ENCODE assay signal across 14 cellular contexts in the genomic region with DNA sequence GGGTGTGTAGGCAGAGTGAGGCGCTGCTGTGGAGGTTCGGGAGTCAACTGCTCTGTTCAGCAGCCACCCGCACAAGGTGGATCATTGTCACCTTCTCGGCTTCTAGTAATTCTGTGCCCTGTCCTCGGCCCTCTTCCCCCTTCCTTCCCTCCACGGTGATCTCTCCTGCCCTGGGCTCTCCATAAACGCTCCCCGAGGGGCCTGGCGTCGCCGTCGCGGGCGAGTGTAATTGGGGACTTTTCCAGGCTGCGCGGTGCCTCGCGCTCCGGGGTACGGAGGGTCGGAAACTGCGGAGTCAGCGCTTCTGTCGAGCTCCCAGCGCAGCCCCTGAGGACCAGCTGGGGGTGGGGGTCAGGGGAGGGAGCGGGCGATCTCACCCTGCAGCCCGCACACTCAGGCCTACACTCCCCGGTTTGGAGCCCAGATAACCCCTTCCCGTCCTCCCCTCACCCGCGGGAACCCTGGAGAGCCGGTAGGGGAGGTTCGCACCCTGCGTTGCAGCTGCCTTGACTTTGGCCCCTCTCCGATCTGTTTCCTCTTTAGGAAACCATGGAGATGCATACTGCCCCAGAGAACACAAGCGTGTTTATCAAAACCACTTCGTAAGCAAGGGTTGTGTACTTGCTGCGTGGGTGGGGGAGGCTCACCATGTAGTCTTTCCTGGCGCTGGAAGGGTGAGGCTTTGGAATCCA.
DNase-seq lines count a peak whose midpoint lies in the region; ATAC-seq, FAIRE-seq and TF ChIP-seq lines count a peak whose summit lies in the region.
"Had no signal": no experiment of that assay in that cellular context is flagged by ENCODE, and none has a peak within 500 bp of the region (broad histone marks: within the 10 kb centered on the region; RNA-seq: fewer than 3 reads in every experiment).

No MANE protein-coding gene starts in this region.

- H3K9me2 ChIP-seq in OCI-LY7 (ENCODE audit: insufficient read depth, low read length) = no peaks in the 10 kb centered on the region

- H3K36me3 ChIP-seq in cardiac muscle cell (no peaks in the 10 kb centered on the region), endothelial cell of umbilical vein (ENCODE audit: control insufficient read depth in 2 of 2, extremely low read depth in 1 of 2, insufficient read depth in 2 of 2, low read length in 2 of 2) (no peaks in the 10 kb centered on the region), aorta (ENCODE audit: control insufficient read depth in 1 of 2, insufficient read depth in 2 of 2, low read length in 1 of 2) (no peaks in the 10 kb centered on the region), OCI-LY7 (ENCODE audit: insufficient read depth, low read length) (no peaks in the 10 kb centered on the region), MG63 (no peaks in the 10 kb centered on the region)

- no peak overlapping the region for H3K4me2 ChIP-seq in endothelial cell of umbilical vein (ENCODE audit: insufficient read depth, low read length)
- H3K4me2 ChIP-seq in OCI-LY7 (ENCODE audit: low read length) = no peak overlapping the region

- dilution Hi-C loops in endothelial cell of umbilical vein (cut with MboI; ENCODE audit: extremely low pct_ligation_motif_present, low sequenced_read_pairs) = no loop called here

- H3K9me1 ChIP-seq in endothelial cell of umbilical vein (replicated peaks; ENCODE audit: control insufficient read depth, extremely low read depth, insufficient read depth, low read length) = no peaks in the 10 kb centered on the region

- peak; percentile 50 for ATAC-seq in aorta (ENCODE audit: low FRiP score)
- ATAC-seq: stimulated activated memory B cell treated with anti-CD40 and anti-IgM and Interleukin-4, amounts not matched to agents 10 μg/mL and 1 μg/mL and 100 μg/mL, for 72 hours had no signal

- H3K27ac ChIP-seq in cardiac muscle cell (no peak overlapping the region), endothelial cell of umbilical vein (ENCODE audit: insufficient read depth, low read depth, low read length) (no peak overlapping the region), aorta (ENCODE audit: low read depth in 1 of 2, low read length in 2 of 2) (no peak overlapping the region), OCI-LY7 (ENCODE audit: low read depth, low read length, poor library complexity, severe bottlenecking) (no peak overlapping the region)
- H3K27ac ChIP-seq: epithelial cell of prostate, SK-N-MC had no signal

- no peak for FAIRE-seq in endothelial cell of umbilical vein (lab: Jason Lieb, UNC)

- H3K9me3 Mint-ChIP-seq in nephron = no peaks in the 10 kb centered on the region

- POLR2A ChIA-PET in endothelial cell of umbilical vein (lab: Charles Lee) = no interaction called here
- POLR2A ChIA-PET in OCI-LY7 (lab: Charles Lee) = no interaction called here

- intact Hi-C loops in cardiac septum (cut with DNase I) (no loop called here), endothelial cell of umbilical vein (cut with micrococcal nuclease) (no loop called here), aorta (cut with DNase I) (no loop called here), OCI-LY7 (cut with micrococcal nuclease; ENCODE audit: unreplicated experiment) (no loop called here)

- H4K20me1 ChIP-seq in endothelial cell of umbilical vein (replicated peaks; ENCODE audit: control insufficient read depth, extremely low read depth, insufficient read depth, low read length) = no peaks in the 10 kb centered on the region
- no peaks in the 10 kb centered on the region for H4K20me1 ChIP-seq in OCI-LY7 (ENCODE audit: insufficient read depth, low read length)

- peak overlapping the region; percentile 25 to 60 (median 40) for H3K4me3 Mint-ChIP-seq in nephron
- H3K4me3 Mint-ChIP-seq: activated naive CD8-positive, alpha-beta T cell; stimulated activated memory B cell treated with anti-CD40 and anti-IgM and Interleukin-4, amounts not matched to agents 10 μg/mL and 1 μg/mL and 100 μg/mL, for 72 hours had no signal

- H3K4me3 ChIP-seq in cardiac muscle cell = peak overlapping the region; percentile 18
- H3K4me3 ChIP-seq in endothelial cell of umbilical vein (replicated peaks in 1 of 3; ENCODE audit: insufficient read depth in 1 of 3, low read depth in 1 of 3, low read length in 3 of 3) = no peak overlapping the region
- H3K4me3 ChIP-seq in aorta (ENCODE audit: low read length in 2 of 2) = no peak overlapping the region
- H3K4me3 ChIP-seq in OCI-LY7 (ENCODE audit: low read depth, low read length, poor library complexity, severe bottlenecking) = no peak overlapping the region
- H3K4me3 ChIP-seq in MG63 = no peak overlapping the region
- H3K4me3 ChIP-seq: SK-N-MC had no signal

- no peaks in the 10 kb centered on the region for H3K4me1 Mint-ChIP-seq in nephron
- H3K4me1 Mint-ChIP-seq: stimulated activated memory B cell treated with anti-CD40 and anti-IgM and Interleukin-4, amounts not matched to agents 10 μg/mL and 1 μg/mL and 100 μg/mL, for 72 hours had no signal

- H3K27ac Mint-ChIP-seq in nephron = no peak overlapping the region
- H3K27ac Mint-ChIP-seq: activated naive CD8-positive, alpha-beta T cell; stimulated activated memory B cell treated with anti-CD40 and anti-IgM and Interleukin-4, amounts not matched to agents 10 μg/mL and 1 μg/mL and 100 μg/mL, for 72 hours had no signal

- H2AFZ ChIP-seq in endothelial cell of umbilical vein (ENCODE audit: low read depth, low read length) (no peak overlapping the region), OCI-LY7 (ENCODE audit: low read length) (no peak overlapping the region)

- DNase-seq in cardiac muscle cell (ENCODE audit: low read depth in 1 of 2, low spot score in 1 of 2) = peak; percentile 14 to 72
- no peak for DNase-seq in cardiac septum (ENCODE audit: low spot score)
- no peak for DNase-seq in endothelial cell of umbilical vein (ENCODE audit: low read depth, low spot score)
- no peak for DNase-seq in aorta
- DNase-seq in OCI-LY7 (ENCODE audit: low spot score) = no peak
- no peak for DNase-seq in cerebellar nuclear complex (lab: John Stamatoyannopoulos, UW)
- no peak for DNase-seq in MG63
- DNase-seq: activated CD4-positive, alpha-beta T cell treated with anti-CD3 and anti-CD28 coated beads, Interleukin-2, amount 50 U/mL, for 4 hours; NCI-H2227 treated with DMSO at 0.1 percent for 48 hours had no signal

- no peaks in the 10 kb centered on the region for H3K9me3 ChIP-seq in cardiac muscle cell (ENCODE audit: low read depth)
- H3K9me3 ChIP-seq in endothelial cell of umbilical vein (replicated peaks; ENCODE audit: control insufficient read depth, insufficient read depth, low read length) = no peaks in the 10 kb centered on the region
- no peaks in the 10 kb centered on the region for H3K9me3 ChIP-seq in aorta (ENCODE audit: control insufficient read depth, low read length)
- peaks cover 6% of the 10 kb centered on the region for H3K9me3 ChIP-seq in OCI-LY7 (ENCODE audit: low read length)
- H3K9me3 ChIP-seq in MG63 = no peaks in the 10 kb centered on the region

- peaks cover 24% of the 10 kb centered on the region for H3K27me3 ChIP-seq in cardiac muscle cell
- H3K27me3 ChIP-seq in endothelial cell of umbilical vein (ENCODE audit: control insufficient read depth in 2 of 2, insufficient read depth in 2 of 2, low read length in 2 of 2) = peaks cover 32 to 37% of the 10 kb centered on the region in 2 experiments
- no peaks in the 10 kb centered on the region for H3K27me3 ChIP-seq in aorta (ENCODE audit: control insufficient read depth in 1 of 2, insufficient read depth in 2 of 2, low read length in 1 of 2)
- no peaks in the 10 kb centered on the region for H3K27me3 ChIP-seq in MG63

- 13% methylated on average over 40 of the region's 40 CpGs for WGBS in aorta, 2 donors

- peaks cover 71% of the 10 kb centered on the region for H3K27me3 Mint-ChIP-seq in nephron (ENCODE audit: low read depth)

- BruUV-seq in endothelial cell of umbilical vein (replicated peaks; lab: Mats Ljungman, UMichigan) (no TSS peak), OCI-LY7 (replicated peaks; lab: Mats Ljungman, UMichigan) (no TSS peak)

- H3K79me2 ChIP-seq in endothelial cell of umbilical vein (ENCODE audit: control insufficient read depth, insufficient read depth, low read length) (no peaks in the 10 kb centered on the region), OCI-LY7 (ENCODE audit: insufficient read depth, low read depth, low read length) (no peaks in the 10 kb centered on the region)

- TF ChIP-seq POLR2A in endothelial cell of umbilical vein (IDR thresholded peaks at IDR 0.05; ENCODE audit: low read depth, low read length) = no peak

- H3K4me1 ChIP-seq in cardiac muscle cell (ENCODE audit: low read depth) (no peaks in the 10 kb centered on the region), endothelial cell of umbilical vein (ENCODE audit: control insufficient read depth, extremely low read depth, insufficient read depth, low read length) (no peaks in the 10 kb centered on the region), aorta (ENCODE audit: control insufficient read depth in 1 of 2, insufficient read depth in 2 of 2, low read length in 2 of 2) (no peaks in the 10 kb centered on the region), OCI-LY7 (ENCODE audit: insufficient read depth, low read length, poor library complexity, severe bottlenecking) (no peaks in the 10 kb centered on the region)

- no peak for TF ChIP-seq CTCF in cardiac muscle cell (IDR thresholded peaks at IDR 0.05; ENCODE audit: low read depth, low read length)
- no peak for TF ChIP-seq CTCF in endothelial cell of umbilical vein (IDR thresholded peaks at IDR 0.05; ENCODE audit: extremely low read depth in 1 of 2, insufficient read depth in 1 of 2, low read depth in 1 of 2, low read length in 2 of 2)
- no peak for TF ChIP-seq CTCF in nephron (IDR thresholded peaks at IDR 0.05; ENCODE audit: unreplicated experiment in 3 of 3)
- TF ChIP-seq CTCF in OCI-LY7 (conservative IDR thresholded peaks at IDR 0.05; ENCODE audit: low read length) = no peak

- H3K9ac ChIP-seq in endothelial cell of umbilical vein (replicated peaks; ENCODE audit: extremely low read depth, insufficient read depth, low read length) = no peak overlapping the region

- CTCF ChIA-PET in endothelial cell of umbilical vein (lab: Charles Lee) (no interaction called here), OCI-LY7 (lab: Charles Lee; ENCODE audit: unreplicated experiment) (no interaction called here)

- H3K36me3 Mint-ChIP-seq in nephron (ENCODE audit: low read depth) = no peaks in the 10 kb centered on the region
- H3K36me3 Mint-ChIP-seq: activated naive CD8-positive, alpha-beta T cell; stimulated activated memory B cell treated with anti-CD40 and anti-IgM and Interleukin-4, amounts not matched to agents 10 μg/mL and 1 μg/mL and 100 μg/mL, for 72 hours had no signal

TF ChIP-seq in endothelial cell of umbilical vein, 7 proteins besides CTCF, POLR2A, EP300 and RAD21:
- TF ChIP-seq MYC (IDR thresholded peaks at IDR 0.05; ENCODE audit: low read depth, low read length) (no peak), EZH2 (IDR thresholded peaks at IDR 0.05; ENCODE audit: borderline replicate concordance, low read depth, low read length, severe bottlenecking) (peak; percentile 73), GATA2 (IDR thresholded peaks at IDR 0.05; ENCODE audit: insufficient read depth, insufficient read length, low read depth, low read length) (no peak)
TF ChIP-seq in endothelial cell of umbilical vein: peak in this region for 1.

Comparison
In these comparisons a context has a peak if more than half of its experiments do, and no peak if none do; other contexts are left out.
1. DNase-seq: peak in cardiac muscle cell (2 of 2); none in cardiac septum (single experiment), endothelial cell of umbilical vein (single experiment), aorta (0 of 2), OCI-LY7 (single experiment), cerebellar nuclear complex (0 of 2) and MG63 (single experiment).